11 cellular contexts compared by ENCODE assay signal in the genomic region with DNA sequence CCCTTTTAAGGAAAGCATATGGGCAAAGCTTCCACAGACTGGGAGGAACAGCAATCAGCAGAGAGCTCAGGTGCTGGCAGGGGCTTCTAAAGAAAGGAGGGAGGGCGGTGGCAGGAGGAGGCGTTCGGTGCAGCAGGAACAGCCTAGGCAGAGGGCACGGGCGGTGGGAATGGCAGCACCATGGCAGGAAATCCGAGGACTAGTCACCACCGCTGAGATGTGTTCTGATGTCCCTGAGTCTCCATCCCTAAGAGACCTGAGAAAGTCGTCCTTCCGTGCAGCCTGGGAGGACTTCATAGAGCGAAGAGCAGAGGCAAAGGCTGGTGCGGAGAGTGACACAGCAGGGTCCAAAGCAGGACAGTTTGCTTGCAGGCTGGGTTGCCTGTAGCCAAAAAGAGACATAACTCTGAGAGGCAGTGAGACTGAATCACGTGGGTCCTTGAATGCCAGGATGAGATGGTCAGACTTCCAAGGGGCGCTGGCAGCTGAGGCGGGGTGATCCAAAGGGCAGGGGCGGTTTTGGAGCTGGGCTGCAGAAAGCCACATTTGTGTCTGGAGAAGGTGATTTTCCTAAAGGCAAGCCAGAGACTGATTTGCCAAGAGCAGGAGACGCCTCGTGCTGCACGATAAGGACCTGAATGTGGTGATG. TPM values are rescaled to one million over a fixed set of nuclear protein-coding genes. Genes with fewer than 3 reads are reported as not detected.
DNase-seq lines count a peak whose midpoint lies in the region; ATAC-seq, FAIRE-seq and TF ChIP-seq lines count a peak whose summit lies in the region.
"Had no signal": no experiment of that assay in that cellular context is flagged by ENCODE, and none has a peak within 500 bp of the region (broad histone marks: within the 10 kb centered on the region; RNA-seq: fewer than 3 reads in every experiment).

No MANE protein-coding gene starts in this region.

- in situ Hi-C loops in G401 (cut with HindIII; ENCODE audit: low sequenced_read_pairs): no loop called here
- in situ Hi-C loops in brain microvascular endothelial cell (cut with HindIII; ENCODE audit: low pct_ligation_motif_present, low sequenced_read_pairs): no loop called here

- ATAC-seq in naive B cell (ENCODE audit: low read depth in 2 of 2) (no peak), HG02852 (IDR thresholded peaks at IDR 0.05; ENCODE audit: unreplicated experiment) (no peak)

- H3K27me3 ChIP-seq in brain microvascular endothelial cell (replicated peaks): no peaks in the 10 kb centered on the region

- FAIRE-seq in D721Med (lab: Jason Lieb, UNC): no peak

- H3K9me3 Mint-ChIP-seq in naive B cell: peaks cover 0 to 4% (median 0%) of the 10 kb centered on the region in 7 donors

- H3K4me1 Mint-ChIP-seq in naive B cell: peaks cover 11 to 15% (median 13%) of the 10 kb centered on the region in 3 donors

- H3K27ac Mint-ChIP-seq in naive B cell: peak overlapping the region in 3 of 6 donors; percentile 22 to 87 (median 40)
- H3K27ac Mint-ChIP-seq: memory B cell had no signal

- DNase-seq in AG08396 (ENCODE audit: low spot score): peak; percentile 42
- peak; percentile 62 for DNase-seq in G401 (ENCODE audit: low spot score)
- no peak for DNase-seq in brain microvascular endothelial cell
- DNase-seq in naive B cell: no peak
- DNase-seq in OCI-M1 (lab: John Stamatoyannopoulos, UW): no peak
- DNase-seq in D721Med (ENCODE audit: insufficient read length, low spot score): no peak
- no peak for DNase-seq in SHP77 (lab: John Stamatoyannopoulos, UW)
- DNase-seq: NCI-H1105 treated with DMSO at 0.1 percent for 48 hours had no signal

- H3K4me3 Mint-ChIP-seq in naive B cell: peak overlapping the region in 5 of 8 donors; percentile 17 to 93 (median 77)

- H3K36me3 Mint-ChIP-seq in naive B cell: no peaks in the 10 kb centered on the region
- H3K36me3 Mint-ChIP-seq: memory B cell had no signal

- peak overlapping the region; percentile 3 for H3K4me3 ChIP-seq in brain microvascular endothelial cell (ENCODE audit: low read depth, low read length)

- no peaks in the 10 kb centered on the region for H3K36me3 ChIP-seq in brain microvascular endothelial cell (replicated peaks)

- H3K27me3 Mint-ChIP-seq in naive B cell: peaks cover 11 to 20% (median 15%) of the 10 kb centered on the region in 3 donors

- TF ChIP-seq CTCF in brain microvascular endothelial cell (IDR thresholded peaks at IDR 0.05; ENCODE audit: low read depth, low read length, missing control alignments) (no peak), D721Med (IDR thresholded peaks at IDR 0.05; ENCODE audit: insufficient read depth, missing control alignments) (no peak)

- no peak overlapping the region for H3K27ac ChIP-seq in brain microvascular endothelial cell

RNA-seq across cellular contexts. Expression of gene GRID1, which starts 35.8 kb away (rescaled TPM):
- 0.17 TPM in 1 of 2 replicates, not detected in the other for total RNA-seq in G401 (2014; rRNA removed; shearing (Covaris generic))
- not detected for polyA plus RNA-seq in naive B cell (ENCODE audit: low read depth in 6 of 6)
- total RNA-seq: T-helper 2 cell treated with Interferon-gamma antibody and Interleukin-4, amounts not matched to agents 100 ng/mL and 5 ng/mL, for 36 hours had no signal

Comparison
In these comparisons a context has a peak if more than half of its experiments do, and no peak if none do; other contexts are left out.
1. DNase-seq: peak in AG08396 (single experiment) and G401 (single experiment); none in brain microvascular endothelial cell (single experiment), naive B cell (single experiment), OCI-M1 (single experiment), D721Med (single experiment) and SHP77 (0 of 2).